Comparison of ENCODE assay signal across 8 cellular contexts in genomic region chr5:83721878-83722779, GRCh38. TPM values are rescaled to one million over a fixed set of nuclear protein-coding genes. Genes with fewer than 3 reads are reported as not detected.
A peak's percentile ranks its signal among the peaks of the same experiment; 100 is the strongest.
DNase-seq lines count a peak whose midpoint lies in the region; ATAC-seq and TF ChIP-seq lines count a peak whose summit lies in the region.

No MANE protein-coding gene starts in this region.

- intact Hi-C loops in activated CD4-positive, alpha-beta T cell treated with anti-CD3 and anti-CD28 coated beads for 36 hours (cut with DNase I, micrococcal nuclease), result loop anchor here in 1 of 2 experiments (10.0 kb wide), 1 partner anchor 663 kb away; the partner anchor contains the start of gene EDIL3
- intact Hi-C loops in Right ventricle myocardium inferior (cut with DNase I), result no loop called here

- H3K36me3 Mint-ChIP-seq in activated CD4-positive, alpha-beta T cell treated with anti-CD3 and anti-CD28 coated beads for 36 hours (ENCODE audit: low read depth), result no peaks in the 10 kb centered on the region
- H3K36me3 Mint-ChIP-seq in activated T-helper 17 cell treated with anti-CD3 and anti-CD28 coated beads, Interleukin-2, amount 50 U/mL, for 72 hours (ENCODE audit: low read depth), result no peaks in the 10 kb centered on the region

- CTCF ChIA-PET in activated CD4-positive, alpha-beta T cell treated with anti-CD3 and anti-CD28 coated beads for 36 hours (lab: Charles Lee), result interaction anchor here (0.6 kb wide), 1 partner anchor 16 kb away, joined by 3 read pairs; no protein-coding TSS in a partner anchor
- CTCF ChIA-PET in HEK293 (lab: Yijun Ruan, JAX), result interaction anchor here (0.5 to 2.0 kb wide), 8 partner anchors 9 to 1646 kb away, joined by 3 to 9 read pairs (median 3); no protein-coding TSS in a partner anchor

- H3K4me1 ChIP-seq in HEK293 (ENCODE audit: control insufficient read depth, insufficient read depth, low read length), result 0 out of 2 replicates have a peak, but pooled peaks cover 2% of the 10 kb centered on the region

- peak overlapping the region; percentile 72 for H3K4me3 ChIP-seq in HEK293 (ENCODE audit: low read depth, low read length)

- H3K27ac ChIP-seq in HEK293 (ENCODE audit: extremely low read depth, low read depth, low read length), result peak overlapping the region; percentile 63; the same call in 1 of the 2 replicates

- ATAC-seq in activated CD4-positive, alpha-beta T cell treated with anti-CD3 and anti-CD28 coated beads for 36 hours, result peak; percentile 26
- ATAC-seq in activated T-helper 17 cell treated with anti-CD3 and anti-CD28 coated beads, Interleukin-2, amount 50 U/mL, for 72 hours (replicated peaks), result peak; percentile 38
- peak; percentile 81 for ATAC-seq in Right ventricle myocardium inferior
- peak; percentile 56 for ATAC-seq in omental fat pad (ENCODE audit: low FRiP score)
- ATAC-seq in HG02840 (IDR thresholded peaks at IDR 0.05; ENCODE audit: low FRiP score, unreplicated experiment), result no peak

- peak overlapping the region; percentile 33 for H3K4me3 Mint-ChIP-seq in activated CD4-positive, alpha-beta T cell treated with anti-CD3 and anti-CD28 coated beads for 36 hours
- H3K4me3 Mint-ChIP-seq in activated T-helper 17 cell treated with anti-CD3 and anti-CD28 coated beads, Interleukin-2, amount 50 U/mL, for 72 hours, result peak overlapping the region; percentile 71

- no peaks in the 10 kb centered on the region for H3K36me3 ChIP-seq in HEK293 (ENCODE audit: control insufficient read depth in 2 of 2, insufficient read depth in 1 of 2, low read length in 2 of 2)

- peaks cover 55% of the 10 kb centered on the region for H3K27me3 Mint-ChIP-seq in activated CD4-positive, alpha-beta T cell treated with anti-CD3 and anti-CD28 coated beads for 36 hours
- H3K27me3 Mint-ChIP-seq in activated T-helper 17 cell treated with anti-CD3 and anti-CD28 coated beads, Interleukin-2, amount 50 U/mL, for 72 hours, result peaks cover 49% of the 10 kb centered on the region

- peak; percentile 52 for DNase-seq in activated CD4-positive, alpha-beta T cell treated with anti-CD3 and anti-CD28 coated beads for 36 hours
- DNase-seq in activated CD4-positive, alpha-beta T cell treated with anti-CD3 and anti-CD28 coated beads for 4 hours, result no peak
- DNase-seq in NCI-H2081 (lab: John Stamatoyannopoulos, UW) (peak; percentile 67 to 78), Right ventricle myocardium inferior (ENCODE audit: missing footprints) (peak; percentile 85), omental fat pad (ENCODE audit: low spot score) (no peak)

- TF ChIP-seq CTCF in HEK293 (tag by site-specific recombination; IDR thresholded peaks at IDR 0.05) (peak; percentile 96), omental fat pad (IDR thresholded peaks at IDR 0.05) (no peak)

- H3K9me3 ChIP-seq in HEK293 (ENCODE audit: control insufficient read depth, insufficient read depth, low read depth, low read length), result no peaks in the 10 kb centered on the region

- peaks cover 5% of the 10 kb centered on the region for H3K4me1 Mint-ChIP-seq in activated CD4-positive, alpha-beta T cell treated with anti-CD3 and anti-CD28 coated beads for 36 hours
- H3K4me1 Mint-ChIP-seq in activated T-helper 17 cell treated with anti-CD3 and anti-CD28 coated beads, Interleukin-2, amount 50 U/mL, for 72 hours, result peaks cover 6% of the 10 kb centered on the region

- POLR2A ChIA-PET in activated CD4-positive, alpha-beta T cell treated with anti-CD3 and anti-CD28 coated beads for 36 hours (lab: Charles Lee), result no interaction called here
- POLR2A ChIA-PET in HEK293 (lab: Yijun Ruan, JAX), result no interaction called here

- no peaks in the 10 kb centered on the region for H3K9me3 Mint-ChIP-seq in activated CD4-positive, alpha-beta T cell treated with anti-CD3 and anti-CD28 coated beads for 36 hours (ENCODE audit: low read depth)
- H3K9me3 Mint-ChIP-seq in activated T-helper 17 cell treated with anti-CD3 and anti-CD28 coated beads, Interleukin-2, amount 50 U/mL, for 72 hours, result no peaks in the 10 kb centered on the region

- no peak overlapping the region for H3K27ac Mint-ChIP-seq in activated CD4-positive, alpha-beta T cell treated with anti-CD3 and anti-CD28 coated beads for 36 hours
- H3K27ac Mint-ChIP-seq in activated T-helper 17 cell treated with anti-CD3 and anti-CD28 coated beads, Interleukin-2, amount 50 U/mL, for 72 hours, result no peak overlapping the region

TF ChIP-seq in HEK293, 187 proteins besides CTCF, POLR2A, EP300 and RAD21 (continues in another document):
- TF ChIP-seq IKZF3 (tag by site-specific recombination; IDR thresholded peaks at IDR 0.05), result peak; percentile 83
- no peak for TF ChIP-seq MYNN (tag by site-specific recombination; IDR thresholded peaks at IDR 0.05; ENCODE audit: borderline replicate concordance)
- no peak for TF ChIP-seq ZNF239 (tag by site-specific recombination; IDR thresholded peaks at IDR 0.05)
- TF ChIP-seq ZNF488 (tag by site-specific recombination; IDR thresholded peaks at IDR 0.05), result no peak
- no peak for TF ChIP-seq ELK4 (IDR thresholded peaks at IDR 0.05; ENCODE audit: borderline replicate concordance, low read depth, low read length)
- peak; percentile 17; the same call in 1 of the 2 replicates for TF ChIP-seq ZNF394 (tag by site-specific recombination; IDR thresholded peaks at IDR 0.05; ENCODE audit: borderline replicate concordance)
- no peak for TF ChIP-seq ZNF645 (tag by site-specific recombination; IDR thresholded peaks at IDR 0.05)
- peak; percentile 61 for TF ChIP-seq ZNF600 (tag by site-specific recombination; IDR thresholded peaks at IDR 0.05)
- TF ChIP-seq ZNF639 (tag by site-specific recombination; IDR thresholded peaks at IDR 0.05), result no peak
- TF ChIP-seq ZNF830 (tag by site-specific recombination; IDR thresholded peaks at IDR 0.05; ENCODE audit: low read depth), result no peak
- TF ChIP-seq ZBTB44 (tag by site-specific recombination; IDR thresholded peaks at IDR 0.05), result no peak
- TF ChIP-seq ZNF48 (tag by site-specific recombination; IDR thresholded peaks at IDR 0.05), result no peak
- TF ChIP-seq ZNF433 (tag by site-specific recombination; IDR thresholded peaks at IDR 0.05; ENCODE audit: low read depth), result no peak
- TF ChIP-seq ZNF335 (tag by site-specific recombination; conservative IDR thresholded peaks at IDR 0.05), result peak; percentile 75
- peak; percentile 61; the same call in 1 of the 2 replicates for TF ChIP-seq ZBTB48 (tag by site-specific recombination; IDR thresholded peaks at IDR 0.05)
- TF ChIP-seq ZNF138 (tag by site-specific recombination; IDR thresholded peaks at IDR 0.05; ENCODE audit: borderline replicate concordance), result no peak
- TF ChIP-seq ZNF670 (tag by site-specific recombination; IDR thresholded peaks at IDR 0.05; ENCODE audit: low read depth), result no peak
- TF ChIP-seq ZNF473 (tag by site-specific recombination; IDR thresholded peaks at IDR 0.05), result no peak

RNA-seq across cellular contexts. Expression of gene HAPLN1, which starts 1.5 kb away (rescaled TPM):
- not detected for total RNA-seq in activated CD4-positive, alpha-beta T cell treated with anti-CD3 and anti-CD28 coated beads for 36 hours
- total RNA-seq in activated T-helper 17 cell treated with anti-CD3 and anti-CD28 coated beads, Interleukin-2, amount 50 U/mL, for 72 hours, result not detected
- 0.19 TPM for total RNA-seq in Right ventricle myocardium inferior
- not detected for total RNA-seq in omental fat pad

Comparison
In these comparisons a context has a peak if more than half of its experiments do, and no peak if none do; other contexts are left out.
1. DNase-seq: peak in activated CD4-positive, alpha-beta T cell treated with anti-CD3 and anti-CD28 coated beads for 36 hours (single experiment), NCI-H2081 (2 of 2) and Right ventricle myocardium inferior (single experiment); none in activated CD4-positive, alpha-beta T cell treated with anti-CD3 and anti-CD28 coated beads for 4 hours (0 of 2) and omental fat pad (single experiment).